Comparison of ENCODE assay signal across 22 cellular contexts in genomic region chr1:18134324-18135046, GRCh38. TPM values are rescaled to one million over a fixed set of nuclear protein-coding genes. Genes with fewer than 3 reads are reported as not detected.
DNase-seq lines count a peak whose midpoint lies in the region; ATAC-seq, FAIRE-seq and TF ChIP-seq lines count a peak whose summit lies in the region.
"Had no signal": no experiment of that assay in that cellular context is flagged by ENCODE, and none has a peak within 500 bp of the region (broad histone marks: within the 10 kb centered on the region; RNA-seq: fewer than 3 reads in every experiment).

No MANE protein-coding gene starts in this region.

- TF ChIP-seq POLR2A in gastroesophageal sphincter (IDR thresholded peaks at IDR 0.05): no peak

- POLR2A ChIA-PET in A673 (lab: Charles Lee; ENCODE audit: low non-redundant PET): no interaction called here

- DNase-seq in A673 (ENCODE audit: low spot score) (peak; percentile 14), DMS53 (lab: John Stamatoyannopoulos, UW) (peak; percentile 84), NCI-H2196 treated with DMSO at 0.1 percent for 48 hours (lab: John Stamatoyannopoulos, UW; ENCODE audit: unreplicated experiment) (peak; percentile 71), HTR-8/SVneo (ENCODE audit: insufficient read length, low spot score) (no peak)
- DNase-seq: activated CD4-positive, alpha-beta T cell treated with anti-CD3 and anti-CD28 coated beads for 4 hours; CD4-positive, alpha-beta memory T cell; hypothalamus; mammary epithelial cell; NCI-H1436; Peyer's patch; right cardiac atrium; testis had no signal

- TF ChIP-seq CTCF in A673 (conservative IDR thresholded peaks at IDR 0.05; ENCODE audit: low read depth, low read length) (no peak), gastroesophageal sphincter (IDR thresholded peaks at IDR 0.05) (no peak)

- WGBS in gastroesophageal sphincter (ENCODE audit: low coverage in 1 of 2), 2 donors: 65 to 92% methylated on average over 2 of the region's 6 CpGs

- no peaks in the 10 kb centered on the region for H3K27me3 ChIP-seq in A673 (replicated peaks; ENCODE audit: insufficient read depth, low read depth, low read length, poor library complexity)
- H3K27me3 ChIP-seq in endocrine pancreas (ENCODE audit: control insufficient read depth, insufficient read depth, low read length): no peaks in the 10 kb centered on the region
- H3K27me3 ChIP-seq in gastroesophageal sphincter: peaks cover 52% of the 10 kb centered on the region
- H3K27me3 ChIP-seq: Peyer's patch, testis had no signal

- H3K9ac ChIP-seq in endocrine pancreas (ENCODE audit: control insufficient read depth, insufficient read depth, low read length): peak overlapping the region; percentile 30

- intact Hi-C loops in A673 (cut with micrococcal nuclease; ENCODE audit: unreplicated experiment): no loop called here

- ATAC-seq in GM19035 (IDR thresholded peaks at IDR 0.05; ENCODE audit: unreplicated experiment) (no peak), HG02763 (IDR thresholded peaks at IDR 0.05; ENCODE audit: unreplicated experiment) (no peak), gastroesophageal sphincter (no peak)
- ATAC-seq: right cardiac atrium; stimulated activated effector memory CD8-positive, alpha-beta T cell treated with anti-CD3 and anti-CD28 coated beads, Interleukin-12 subunit alpha, Interleukin-12 subunit beta, amount 100 ng/mL, for 72 hours had no signal

- H3K36me3 ChIP-seq in A673 (ENCODE audit: insufficient read depth, low read length, poor library complexity, severe bottlenecking): no peaks in the 10 kb centered on the region
- H3K36me3 ChIP-seq in endocrine pancreas (ENCODE audit: control insufficient read depth, insufficient read depth, low read length): no peaks in the 10 kb centered on the region
- H3K36me3 ChIP-seq in gastroesophageal sphincter: no peaks in the 10 kb centered on the region
- H3K36me3 ChIP-seq: Peyer's patch had no signal

- no TSS peak for BruUV-seq in A673 (replicated peaks; lab: Mats Ljungman, UMichigan)

- H3K4me3 ChIP-seq in A673 (ENCODE audit: low read depth, low read length, poor library complexity, severe bottlenecking): no peak overlapping the region
- H3K4me3 ChIP-seq in endocrine pancreas (ENCODE audit: control insufficient read depth, insufficient read depth, low read length): no peak overlapping the region
- no peak overlapping the region for H3K4me3 ChIP-seq in gastroesophageal sphincter
- H3K4me3 ChIP-seq: Peyer's patch, testis had no signal

- no peak overlapping the region for H3K27ac ChIP-seq in A673 (ENCODE audit: low read depth, low read length, poor library complexity, severe bottlenecking)
- no peak overlapping the region for H3K27ac ChIP-seq in gastroesophageal sphincter
- H3K27ac ChIP-seq: Peyer's patch, testis had no signal

- CTCF ChIA-PET in A673 (lab: Charles Lee): no interaction called here

- no peaks in the 10 kb centered on the region for H3K4me1 ChIP-seq in A673 (ENCODE audit: insufficient read depth, low read length, poor library complexity, severe bottlenecking)
- no peaks in the 10 kb centered on the region for H3K4me1 ChIP-seq in endocrine pancreas (ENCODE audit: control insufficient read depth, insufficient read depth, low read length)
- peaks cover 0 to 8% (median 0%) of the 10 kb centered on the region in 3 donors for H3K4me1 ChIP-seq in gastroesophageal sphincter
- H3K4me1 ChIP-seq: Peyer's patch, testis had no signal

- TF ChIP-seq EP300 in gastroesophageal sphincter (IDR thresholded peaks at IDR 0.05): no peak

- no peaks in the 10 kb centered on the region for H3K9me3 ChIP-seq in A673 (ENCODE audit: low read depth, low read length, poor library complexity, severe bottlenecking)
- no peaks in the 10 kb centered on the region for H3K9me3 ChIP-seq in endocrine pancreas (ENCODE audit: control insufficient read depth, low read length)
- no peaks in the 10 kb centered on the region for H3K9me3 ChIP-seq in gastroesophageal sphincter
- H3K9me3 ChIP-seq: Peyer's patch, testis had no signal

- FAIRE-seq in HTR-8/SVneo (lab: Jason Lieb, UNC): no peak

RNA-seq across cellular contexts. Expression of gene IGSF21, which starts 26.9 kb away (rescaled TPM):
- total RNA-seq in A673 (2021): 3.2 and 4.1 TPM in 2 replicates
- total RNA-seq in gastroesophageal sphincter: 1 to 10 TPM in 3 of 4 donors, under 1 TPM in 1; 0.31 to 3.5 (median 1.7) TPM
- total RNA-seq: activated T-helper 2 cell treated with anti-CD3 and anti-CD28 coated beads, Interferon-gamma antibody, Interleukin-2, Interleukin-4, amounts not matched to agents 10 μg/mL and 5 μg/mL and 100 μg/mL, durations not matched to agents 14 hours and 24 hours and 36 hours; CD4-positive, alpha-beta memory T cell; fibroblast of villous mesenchyme; HT-29; kidney epithelial cell; mammary epithelial cell; myocyte; Peyer's patch had no signal
